Comparison of ENCODE assay signal across 10 cellular contexts in genomic region chr2:197304556-197305011, GRCh38. TPM values are rescaled to one million over a fixed set of nuclear protein-coding genes. Genes with fewer than 3 reads are reported as not detected.
DNase-seq lines count a peak whose midpoint lies in the region; ATAC-seq lines count a peak whose summit lies in the region.
"Had no signal": no experiment of that assay in that cellular context is flagged by ENCODE, and none has a peak within 500 bp of the region (broad histone marks: within the 10 kb centered on the region; RNA-seq: fewer than 3 reads in every experiment).

No MANE protein-coding gene starts in this region.

- peak overlapping the region; percentile 93 for H3K27ac Mint-ChIP-seq in activated T-helper 2 cell treated with anti-CD3 and anti-CD28 coated beads, Interferon-gamma antibody, Interleukin-2, Interleukin-4, amounts not matched to agents 10 μg/mL and 5 μg/mL and 100 μg/mL, durations not matched to agents 14 hours and 24 hours and 36 hours

- H3K27ac ChIP-seq in aorta (ENCODE audit: low read depth in 1 of 2, low read length in 2 of 2), result peak overlapping the region; percentile 67 to 85
- H3K27ac ChIP-seq: cardiac muscle cell had no signal

- 87 to 92% methylated on average over 3 of the region's 3 CpGs for WGBS in aorta, 2 donors

- peak; percentile 56 for DNase-seq in stimulated activated CD4-positive, alpha-beta T cell treated with anti-CD3 and anti-CD28 coated beads, Interleukin-1b, Interleukin-23, amount 100 ng/mL, for 48 hours
- DNase-seq in stimulated activated CD4-positive, alpha-beta T cell treated with anti-CD3 and anti-CD28 coated beads, Interleukin-4, amount 100 ng/mL, for 1 hour, result no peak
- no peak for DNase-seq in activated T-helper 2 cell treated with anti-CD3 and anti-CD28 coated beads, Interferon-gamma antibody, Interleukin-2, Interleukin-4, amounts not matched to agents 10 μg/mL and 5 μg/mL and 100 μg/mL, durations not matched to agents 14 hours and 24 hours and 36 hours (ENCODE audit: low spot score)
- no peak for DNase-seq in aorta
- no peak for DNase-seq in SKM-1 treated with dmso at 0.1 percent for 144 hours (lab: John Stamatoyannopoulos, UW; ENCODE audit: unreplicated experiment)
- no peak for DNase-seq in AG08395 (ENCODE audit: low spot score)
- no peak for DNase-seq in cortex of kidney (lab: John Stamatoyannopoulos, UW)
- DNase-seq: SW 1271 had no signal

- peak overlapping the region; percentile 86 for H3K4me3 Mint-ChIP-seq in activated T-helper 2 cell treated with anti-CD3 and anti-CD28 coated beads, Interferon-gamma antibody, Interleukin-2, Interleukin-4, amounts not matched to agents 10 μg/mL and 5 μg/mL and 100 μg/mL, durations not matched to agents 14 hours and 24 hours and 36 hours (ENCODE audit: low read depth)

- H3K9me3 ChIP-seq in aorta (ENCODE audit: control insufficient read depth, low read length), result no peaks in the 10 kb centered on the region

- ATAC-seq in HG03108 (IDR thresholded peaks at IDR 0.05; ENCODE audit: unreplicated experiment) (peak; percentile 19), aorta (ENCODE audit: low FRiP score) (no peak)

- H3K36me3 ChIP-seq in aorta (ENCODE audit: control insufficient read depth in 1 of 2, insufficient read depth in 2 of 2, low read length in 1 of 2), result no peaks in the 10 kb centered on the region
- H3K36me3 ChIP-seq: cardiac muscle cell had no signal

- H3K36me3 Mint-ChIP-seq in activated T-helper 2 cell treated with anti-CD3 and anti-CD28 coated beads, Interferon-gamma antibody, Interleukin-2, Interleukin-4, amounts not matched to agents 10 μg/mL and 5 μg/mL and 100 μg/mL, durations not matched to agents 14 hours and 24 hours and 36 hours (ENCODE audit: low read depth), result peaks cover 58% of the 10 kb centered on the region

- no peak overlapping the region for H3K4me3 ChIP-seq in aorta (ENCODE audit: low read length in 2 of 2)
- H3K4me3 ChIP-seq: cardiac muscle cell had no signal

- H3K4me1 ChIP-seq in aorta (ENCODE audit: control insufficient read depth in 1 of 2, insufficient read depth in 2 of 2, low read length in 2 of 2), result peaks cover 2 to 9% of the 10 kb centered on the region in 2 donors

- intact Hi-C loops in activated T-helper 2 cell treated with anti-CD3 and anti-CD28 coated beads, Interferon-gamma antibody, Interleukin-2, Interleukin-4, amounts not matched to agents 10 μg/mL and 5 μg/mL and 100 μg/mL, durations not matched to agents 14 hours and 24 hours and 36 hours (cut with micrococcal nuclease), result loop anchor here (1.0 to 10.0 kb wide), 4 partner anchors 10 to 1140 kb away; no protein-coding TSS in a partner anchor
- intact Hi-C loops in aorta (cut with DNase I), result loop anchor here in 1 of 2 donors (10.0 kb wide), 1 partner anchor 50 kb away; no protein-coding TSS in a partner anchor

- H3K9me3 Mint-ChIP-seq in activated T-helper 2 cell treated with anti-CD3 and anti-CD28 coated beads, Interferon-gamma antibody, Interleukin-2, Interleukin-4, amounts not matched to agents 10 μg/mL and 5 μg/mL and 100 μg/mL, durations not matched to agents 14 hours and 24 hours and 36 hours, result no peaks in the 10 kb centered on the region

- H3K27me3 Mint-ChIP-seq in activated T-helper 2 cell treated with anti-CD3 and anti-CD28 coated beads, Interferon-gamma antibody, Interleukin-2, Interleukin-4, amounts not matched to agents 10 μg/mL and 5 μg/mL and 100 μg/mL, durations not matched to agents 14 hours and 24 hours and 36 hours (ENCODE audit: low read depth), result no peaks in the 10 kb centered on the region

- H3K27me3 ChIP-seq in aorta (ENCODE audit: control insufficient read depth in 1 of 2, insufficient read depth in 2 of 2, low read length in 1 of 2), result no peaks in the 10 kb centered on the region

- H3K4me1 Mint-ChIP-seq in activated T-helper 2 cell treated with anti-CD3 and anti-CD28 coated beads, Interferon-gamma antibody, Interleukin-2, Interleukin-4, amounts not matched to agents 10 μg/mL and 5 μg/mL and 100 μg/mL, durations not matched to agents 14 hours and 24 hours and 36 hours (ENCODE audit: low read depth), result peaks cover 82% of the 10 kb centered on the region

RNA-seq across cellular contexts. Expression of gene ANKRD44, which starts 6.0 kb away (rescaled TPM):
- total RNA-seq in activated T-helper 2 cell treated with anti-CD3 and anti-CD28 coated beads, Interferon-gamma antibody, Interleukin-2, Interleukin-4, amounts not matched to agents 10 μg/mL and 5 μg/mL and 100 μg/mL, durations not matched to agents 14 hours and 24 hours and 36 hours, result 107 and 120 TPM in 2 replicates
- 10 to 100 TPM; 53.3 to 62.6 TPM for total RNA-seq in aorta
- 10 to 100 TPM in 1 of 2 donors, 1 to 10 TPM in 1; 4.5 to 14.4 TPM for polyA plus RNA-seq in aorta
